ENCODE assay signal across 8 cellular contexts in the genomic region with DNA sequence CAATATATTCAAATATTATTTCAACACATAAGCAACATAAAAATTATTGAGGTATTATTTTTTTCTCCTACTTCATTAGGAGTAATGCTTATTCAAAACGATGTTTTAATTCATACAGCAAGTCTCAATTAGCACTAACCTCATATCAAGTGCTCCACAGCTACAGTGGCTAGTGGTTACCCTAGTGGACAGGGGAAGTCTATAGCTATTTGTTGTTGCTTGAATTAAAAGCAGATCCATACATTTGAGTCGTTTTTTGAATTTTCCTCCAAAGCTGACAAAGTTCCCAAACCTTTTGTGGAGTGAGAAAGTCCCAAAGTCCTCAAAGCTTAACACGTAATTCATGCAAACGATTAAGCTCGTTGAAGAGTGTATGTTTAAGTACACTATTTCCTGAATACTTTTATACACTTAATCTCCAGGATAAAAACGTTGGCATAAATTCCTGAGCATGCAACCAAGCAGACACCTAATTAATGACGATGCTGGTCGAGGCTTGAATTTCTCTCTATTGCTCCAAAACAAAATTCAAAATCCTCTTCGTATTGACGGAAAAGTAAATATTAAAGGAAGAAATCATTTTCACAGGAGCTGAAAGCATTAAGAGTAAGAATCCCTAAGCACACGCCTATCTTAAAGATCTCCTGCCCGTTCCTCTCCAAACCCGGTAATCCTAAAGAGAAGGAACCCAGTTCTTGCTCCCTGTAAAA. TPM values are rescaled to one million over a fixed set of nuclear protein-coding genes. Genes with fewer than 3 reads are reported as not detected.
DNase-seq lines count a peak whose midpoint lies in the region; ATAC-seq, FAIRE-seq and TF ChIP-seq lines count a peak whose summit lies in the region.

No MANE protein-coding gene starts in this region.

- POLR2A ChIA-PET in AG04449 (lab: Yijun Ruan, JAX) = interaction anchor here (0.6 kb wide), 1 partner anchor 104 kb away, joined by 3 read pairs; no protein-coding TSS in a partner anchor

- FAIRE-seq in kidney (lab: Jason Lieb, UNC) = no peak

- H3K9me3 Mint-ChIP-seq in activated T-helper 2 cell treated with anti-CD3 and anti-CD28 coated beads, Interferon-gamma antibody, Interleukin-2, Interleukin-4, amounts not matched to agents 10 μg/mL and 5 μg/mL and 100 μg/mL, durations not matched to agents 14 hours and 24 hours and 36 hours = no peaks in the 10 kb centered on the region

- no peak for TF ChIP-seq POLR2A in testis (IDR thresholded peaks at IDR 0.05)

- H3K36me3 ChIP-seq in kidney (ENCODE audit: control insufficient read depth in 1 of 2, insufficient read depth in 2 of 2, low read length in 2 of 2) (no peaks in the 10 kb centered on the region), testis (ENCODE audit: low read depth, missing control alignments) (no peaks in the 10 kb centered on the region)

- H3K27me3 Mint-ChIP-seq in activated T-helper 2 cell treated with anti-CD3 and anti-CD28 coated beads, Interferon-gamma antibody, Interleukin-2, Interleukin-4, amounts not matched to agents 10 μg/mL and 5 μg/mL and 100 μg/mL, durations not matched to agents 14 hours and 24 hours and 36 hours (ENCODE audit: low read depth) = peaks cover 19% of the 10 kb centered on the region

- peaks cover 26% of the 10 kb centered on the region for H3K4me1 Mint-ChIP-seq in activated T-helper 2 cell treated with anti-CD3 and anti-CD28 coated beads, Interferon-gamma antibody, Interleukin-2, Interleukin-4, amounts not matched to agents 10 μg/mL and 5 μg/mL and 100 μg/mL, durations not matched to agents 14 hours and 24 hours and 36 hours (ENCODE audit: low read depth)

- 2 to 6% methylated on average over 13 of the region's 13 CpGs for WGBS in testis, 2 donors

- H3K27ac Mint-ChIP-seq in activated T-helper 2 cell treated with anti-CD3 and anti-CD28 coated beads, Interferon-gamma antibody, Interleukin-2, Interleukin-4, amounts not matched to agents 10 μg/mL and 5 μg/mL and 100 μg/mL, durations not matched to agents 14 hours and 24 hours and 36 hours = peak overlapping the region; percentile 96

- peak overlapping the region; percentile 92 for H3K4me3 Mint-ChIP-seq in activated T-helper 2 cell treated with anti-CD3 and anti-CD28 coated beads, Interferon-gamma antibody, Interleukin-2, Interleukin-4, amounts not matched to agents 10 μg/mL and 5 μg/mL and 100 μg/mL, durations not matched to agents 14 hours and 24 hours and 36 hours (ENCODE audit: low read depth)

- TF ChIP-seq CTCF in AG04449 (IDR thresholded peaks at IDR 0.05; ENCODE audit: insufficient read depth, low read length, missing control alignments) = no peak
- TF ChIP-seq CTCF in HFF-Myc (IDR thresholded peaks at IDR 0.05; ENCODE audit: low read depth, low read length, missing control alignments) = no peak
- no peak for TF ChIP-seq CTCF in kidney (IDR thresholded peaks at IDR 0.05; ENCODE audit: borderline replicate concordance, extremely low read depth, insufficient read depth)
- TF ChIP-seq CTCF in testis (IDR thresholded peaks at IDR 0.05) = no peak

- peak overlapping the region; percentile 80 for H3K4me3 ChIP-seq in AG04449 (ENCODE audit: low read depth, low read length)
- peak overlapping the region; percentile 88 for H3K4me3 ChIP-seq in HFF-Myc (replicated peaks; ENCODE audit: low read depth, low read length)
- H3K4me3 ChIP-seq in kidney (ENCODE audit: low read length in 2 of 2) = peak overlapping the region; percentile 77 to 87
- peak overlapping the region; percentile 97 to 98 for H3K4me3 ChIP-seq in testis

- intact Hi-C loops in activated T-helper 2 cell treated with anti-CD3 and anti-CD28 coated beads, Interferon-gamma antibody, Interleukin-2, Interleukin-4, amounts not matched to agents 10 μg/mL and 5 μg/mL and 100 μg/mL, durations not matched to agents 14 hours and 24 hours and 36 hours (cut with micrococcal nuclease) = no loop called here
- intact Hi-C loops in kidney (cut with DNase I) (no loop called here), testis (cut with DNase I; ENCODE audit: low total_unique reads) (no loop called here)

- H3K27me3 ChIP-seq in testis = no peaks in the 10 kb centered on the region

- peaks cover 0 to 2% of the 10 kb centered on the region in 2 donors for H3K4me1 ChIP-seq in kidney (ENCODE audit: control insufficient read depth in 1 of 2, insufficient read depth in 1 of 2, low read depth in 1 of 2, low read length in 2 of 2)
- no peaks in the 10 kb centered on the region for H3K4me1 ChIP-seq in testis

- ATAC-seq in HG02763 (IDR thresholded peaks at IDR 0.05; ENCODE audit: unreplicated experiment) (no peak), GM21526 (IDR thresholded peaks at IDR 0.05; ENCODE audit: low FRiP score, unreplicated experiment) (no peak)

- no peak for DNase-seq in AG04449 (ENCODE audit: low read depth, low spot score)
- no peak for DNase-seq in HFF-Myc (ENCODE audit: extremely low read depth, low read depth)
- DNase-seq in activated T-helper 2 cell treated with anti-CD3 and anti-CD28 coated beads, Interferon-gamma antibody, Interleukin-2, Interleukin-4, amounts not matched to agents 10 μg/mL and 5 μg/mL and 100 μg/mL, durations not matched to agents 14 hours and 24 hours and 36 hours (ENCODE audit: low spot score) = no peak
- DNase-seq in kidney = no peak
- DNase-seq in testis = no peak
- no peak for DNase-seq in stimulated activated CD4-positive, alpha-beta T cell treated with anti-CD3 and anti-CD28 coated beads, Interleukin-4, amount 100 ng/mL, for 4 hours

- H3K36me3 Mint-ChIP-seq in activated T-helper 2 cell treated with anti-CD3 and anti-CD28 coated beads, Interferon-gamma antibody, Interleukin-2, Interleukin-4, amounts not matched to agents 10 μg/mL and 5 μg/mL and 100 μg/mL, durations not matched to agents 14 hours and 24 hours and 36 hours (ENCODE audit: low read depth) = no peaks in the 10 kb centered on the region

- H3K9me3 ChIP-seq in kidney (ENCODE audit: control insufficient read depth in 1 of 2, low read length in 2 of 2) (no peaks in the 10 kb centered on the region), testis (no peaks in the 10 kb centered on the region)

- CTCF ChIA-PET in AG04449 (lab: Yijun Ruan, JAX) = interaction anchor here (0.8 to 6.9 kb wide), 8 partner anchors 7 to 683 kb away, joined by 3 to 100 read pairs (median 6); no protein-coding TSS in a partner anchor

- peak overlapping the region; percentile 81 to 88 for H3K9ac ChIP-seq in kidney (ENCODE audit: low read length in 2 of 2)

- peak overlapping the region in 1 of 2 donors; percentile 90 for H3K27ac ChIP-seq in kidney (ENCODE audit: low read depth in 2 of 2, low read length in 2 of 2)
- H3K27ac ChIP-seq in testis = peak overlapping the region; percentile 81 to 95

RNA-seq across cellular contexts. Expression of gene VPS13C, which starts 1.0 kb away (rescaled TPM):
- 53.3 and 57.4 TPM in 2 replicates for total RNA-seq in activated T-helper 2 cell treated with anti-CD3 and anti-CD28 coated beads, Interferon-gamma antibody, Interleukin-2, Interleukin-4, amounts not matched to agents 10 μg/mL and 5 μg/mL and 100 μg/mL, durations not matched to agents 14 hours and 24 hours and 36 hours
- total RNA-seq in kidney (106 TPM), testis (10 to 100 TPM; 86.1 to 89.1 TPM)
- polyA plus RNA-seq in kidney (ENCODE audit: insufficient read depth, low read depth, low replicate concordance) (12.5 TPM), testis (ENCODE audit: insufficient read depth, low read depth, low replicate concordance) (21.3 TPM)

RNA-seq across cellular contexts. Expression of gene C2CD4A, which starts 7.5 kb away (rescaled TPM):
- not detected in 2 replicates for total RNA-seq in activated T-helper 2 cell treated with anti-CD3 and anti-CD28 coated beads, Interferon-gamma antibody, Interleukin-2, Interleukin-4, amounts not matched to agents 10 μg/mL and 5 μg/mL and 100 μg/mL, durations not matched to agents 14 hours and 24 hours and 36 hours
- total RNA-seq in kidney (5.3 TPM), testis (under 1 TPM; 0.12 to 0.39 TPM)
- polyA plus RNA-seq in kidney (ENCODE audit: insufficient read depth, low read depth, low replicate concordance) (0.17 TPM), testis (ENCODE audit: insufficient read depth, low read depth, low replicate concordance) (0.08 TPM)
